Comparison of ENCODE assay signal across 1 cellular context in the genomic region with DNA sequence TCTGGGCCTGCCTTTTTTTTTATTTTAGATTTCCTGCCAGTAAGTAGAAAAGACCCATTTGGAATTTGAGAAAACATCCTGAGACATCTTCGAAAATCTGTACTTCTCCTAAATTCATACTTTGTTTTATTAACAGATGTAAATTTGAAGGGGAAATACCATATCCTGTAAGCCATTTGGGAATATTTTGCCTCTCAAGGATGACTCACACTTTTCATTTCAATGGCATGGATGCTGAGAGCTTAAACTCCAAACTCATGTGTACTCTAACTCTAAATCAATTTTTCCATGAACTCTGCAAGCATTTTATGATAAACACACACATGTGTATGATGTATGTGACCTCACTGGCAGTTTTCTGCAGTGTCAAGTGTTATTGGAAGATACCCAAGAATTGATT.
TF ChIP-seq lines count a peak whose summit lies in the region.

No MANE protein-coding gene starts in this region.

TF ChIP-seq in GM23338, 12 proteins besides CTCF, POLR2A, EP300 and RAD21:
- no peak for TF ChIP-seq EZH2phosphoT487 (IDR thresholded peaks at IDR 0.05; ENCODE audit: unreplicated experiment)
- TF ChIP-seq, protein P1, sequence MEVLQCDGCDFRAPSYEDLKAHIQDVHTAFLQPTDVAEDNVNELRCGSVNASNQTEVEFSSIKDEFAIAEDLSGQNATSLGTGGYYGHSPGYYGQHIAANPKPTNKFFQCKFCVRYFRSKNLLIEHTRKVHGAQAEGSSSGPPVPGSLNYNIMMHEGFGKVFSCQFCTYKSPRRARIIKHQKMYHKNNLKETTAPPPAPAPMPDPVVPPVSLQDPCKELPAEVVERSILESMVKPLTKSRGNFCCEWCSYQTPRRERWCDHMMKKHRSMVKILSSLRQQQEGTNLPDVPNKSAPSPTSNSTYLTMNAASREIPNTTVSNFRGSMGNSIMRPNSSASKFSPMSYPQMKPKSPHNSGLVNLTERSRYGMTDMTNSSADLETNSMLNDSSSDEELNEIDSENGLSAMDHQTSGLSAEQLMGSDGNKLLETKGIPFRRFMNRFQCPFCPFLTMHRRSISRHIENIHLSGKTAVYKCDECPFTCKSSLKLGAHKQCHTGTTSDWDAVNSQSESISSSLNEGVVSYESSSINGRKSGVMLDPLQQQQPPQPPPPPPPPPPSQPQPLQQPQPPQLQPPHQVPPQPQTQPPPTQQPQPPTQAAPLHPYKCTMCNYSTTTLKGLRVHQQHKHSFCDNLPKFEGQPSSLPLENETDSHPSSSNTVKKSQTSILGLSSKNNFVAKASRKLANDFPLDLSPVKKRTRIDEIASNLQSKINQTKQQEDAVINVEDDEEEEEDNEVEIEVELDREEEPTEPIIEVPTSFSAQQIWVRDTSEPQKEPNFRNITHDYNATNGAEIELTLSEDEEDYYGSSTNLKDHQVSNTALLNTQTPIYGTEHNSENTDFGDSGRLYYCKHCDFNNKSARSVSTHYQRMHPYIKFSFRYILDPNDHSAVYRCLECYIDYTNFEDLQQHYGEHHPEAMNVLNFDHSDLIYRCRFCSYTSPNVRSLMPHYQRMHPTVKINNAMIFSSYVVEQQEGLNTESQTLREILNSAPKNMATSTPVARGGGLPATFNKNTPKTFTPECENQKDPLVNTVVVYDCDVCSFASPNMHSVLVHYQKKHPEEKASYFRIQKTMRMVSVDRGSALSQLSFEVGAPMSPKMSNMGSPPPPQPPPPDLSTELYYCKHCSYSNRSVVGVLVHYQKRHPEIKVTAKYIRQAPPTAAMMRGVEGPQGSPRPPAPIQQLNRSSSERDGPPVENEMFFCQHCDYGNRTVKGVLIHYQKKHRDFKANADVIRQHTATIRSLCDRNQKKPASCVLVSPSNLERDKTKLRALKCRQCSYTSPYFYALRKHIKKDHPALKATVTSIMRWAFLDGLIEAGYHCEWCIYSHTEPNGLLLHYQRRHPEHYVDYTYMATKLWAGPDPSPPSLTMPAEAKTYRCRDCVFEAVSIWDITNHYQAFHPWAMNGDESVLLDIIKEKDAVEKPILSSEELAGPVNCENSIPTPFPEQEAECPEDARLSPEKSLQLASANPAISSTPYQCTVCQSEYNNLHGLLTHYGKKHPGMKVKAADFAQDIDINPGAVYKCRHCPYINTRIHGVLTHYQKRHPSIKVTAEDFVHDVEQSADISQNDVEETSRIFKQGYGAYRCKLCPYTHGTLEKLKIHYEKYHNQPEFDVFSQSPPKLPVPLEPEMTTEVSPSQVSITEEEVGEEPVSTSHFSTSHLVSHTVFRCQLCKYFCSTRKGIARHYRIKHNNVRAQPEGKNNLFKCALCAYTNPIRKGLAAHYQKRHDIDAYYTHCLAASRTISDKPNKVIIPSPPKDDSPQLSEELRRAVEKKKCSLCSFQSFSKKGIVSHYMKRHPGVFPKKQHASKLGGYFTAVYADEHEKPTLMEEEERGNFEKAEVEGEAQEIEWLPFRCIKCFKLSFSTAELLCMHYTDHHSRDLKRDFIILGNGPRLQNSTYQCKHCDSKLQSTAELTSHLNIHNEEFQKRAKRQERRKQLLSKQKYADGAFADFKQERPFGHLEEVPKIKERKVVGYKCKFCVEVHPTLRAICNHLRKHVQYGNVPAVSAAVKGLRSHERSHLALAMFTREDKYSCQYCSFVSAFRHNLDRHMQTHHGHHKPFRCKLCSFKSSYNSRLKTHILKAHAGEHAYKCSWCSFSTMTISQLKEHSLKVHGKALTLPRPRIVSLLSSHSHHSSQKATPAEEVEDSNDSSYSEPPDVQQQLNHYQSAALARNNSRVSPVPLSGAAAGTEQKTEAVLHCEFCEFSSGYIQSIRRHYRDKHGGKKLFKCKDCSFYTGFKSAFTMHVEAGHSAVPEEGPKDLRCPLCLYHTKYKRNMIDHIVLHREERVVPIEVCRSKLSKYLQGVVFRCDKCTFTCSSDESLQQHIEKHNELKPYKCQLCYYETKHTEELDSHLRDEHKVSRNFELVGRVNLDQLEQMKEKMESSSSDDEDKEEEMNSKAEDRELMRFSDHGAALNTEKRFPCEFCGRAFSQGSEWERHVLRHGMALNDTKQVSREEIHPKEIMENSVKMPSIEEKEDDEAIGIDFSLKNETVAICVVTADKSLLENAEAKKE (CRISPR knock-in tag; IDR thresholded peaks at IDR 0.05) = no peak
- TF ChIP-seq, protein P2, sequence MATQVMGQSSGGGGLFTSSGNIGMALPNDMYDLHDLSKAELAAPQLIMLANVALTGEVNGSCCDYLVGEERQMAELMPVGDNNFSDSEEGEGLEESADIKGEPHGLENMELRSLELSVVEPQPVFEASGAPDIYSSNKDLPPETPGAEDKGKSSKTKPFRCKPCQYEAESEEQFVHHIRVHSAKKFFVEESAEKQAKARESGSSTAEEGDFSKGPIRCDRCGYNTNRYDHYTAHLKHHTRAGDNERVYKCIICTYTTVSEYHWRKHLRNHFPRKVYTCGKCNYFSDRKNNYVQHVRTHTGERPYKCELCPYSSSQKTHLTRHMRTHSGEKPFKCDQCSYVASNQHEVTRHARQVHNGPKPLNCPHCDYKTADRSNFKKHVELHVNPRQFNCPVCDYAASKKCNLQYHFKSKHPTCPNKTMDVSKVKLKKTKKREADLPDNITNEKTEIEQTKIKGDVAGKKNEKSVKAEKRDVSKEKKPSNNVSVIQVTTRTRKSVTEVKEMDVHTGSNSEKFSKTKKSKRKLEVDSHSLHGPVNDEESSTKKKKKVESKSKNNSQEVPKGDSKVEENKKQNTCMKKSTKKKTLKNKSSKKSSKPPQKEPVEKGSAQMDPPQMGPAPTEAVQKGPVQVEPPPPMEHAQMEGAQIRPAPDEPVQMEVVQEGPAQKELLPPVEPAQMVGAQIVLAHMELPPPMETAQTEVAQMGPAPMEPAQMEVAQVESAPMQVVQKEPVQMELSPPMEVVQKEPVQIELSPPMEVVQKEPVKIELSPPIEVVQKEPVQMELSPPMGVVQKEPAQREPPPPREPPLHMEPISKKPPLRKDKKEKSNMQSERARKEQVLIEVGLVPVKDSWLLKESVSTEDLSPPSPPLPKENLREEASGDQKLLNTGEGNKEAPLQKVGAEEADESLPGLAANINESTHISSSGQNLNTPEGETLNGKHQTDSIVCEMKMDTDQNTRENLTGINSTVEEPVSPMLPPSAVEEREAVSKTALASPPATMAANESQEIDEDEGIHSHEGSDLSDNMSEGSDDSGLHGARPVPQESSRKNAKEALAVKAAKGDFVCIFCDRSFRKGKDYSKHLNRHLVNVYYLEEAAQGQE (IDR thresholded peaks at IDR 0.05; ENCODE audit: unreplicated experiment) = no peak
- TF ChIP-seq, protein P3, sequence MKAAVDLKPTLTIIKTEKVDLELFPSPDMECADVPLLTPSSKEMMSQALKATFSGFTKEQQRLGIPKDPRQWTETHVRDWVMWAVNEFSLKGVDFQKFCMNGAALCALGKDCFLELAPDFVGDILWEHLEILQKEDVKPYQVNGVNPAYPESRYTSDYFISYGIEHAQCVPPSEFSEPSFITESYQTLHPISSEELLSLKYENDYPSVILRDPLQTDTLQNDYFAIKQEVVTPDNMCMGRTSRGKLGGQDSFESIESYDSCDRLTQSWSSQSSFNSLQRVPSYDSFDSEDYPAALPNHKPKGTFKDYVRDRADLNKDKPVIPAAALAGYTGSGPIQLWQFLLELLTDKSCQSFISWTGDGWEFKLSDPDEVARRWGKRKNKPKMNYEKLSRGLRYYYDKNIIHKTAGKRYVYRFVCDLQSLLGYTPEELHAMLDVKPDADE (IDR thresholded peaks at IDR 0.05) = no peak
